ENCODE assay signal across 29 cellular contexts in genomic region chrX:33784548-33784947, GRCh38.
"Had no signal": no experiment of that assay in that cellular context is flagged by ENCODE, and none has a peak within 500 bp of the region (broad histone marks: within the 10 kb centered on the region; RNA-seq: fewer than 3 reads in every experiment).

No MANE protein-coding gene starts in this region.

- H3K4me1 ChIP-seq: stomach, suprapubic skin, testis, thyroid gland, tibial artery, tibial nerve, transverse colon, upper lobe of left lung, upper lobe of right lung, uterus, vagina had no signal

- FAIRE-seq: urothelium cell line had no signal

- H3K4me3 ChIP-seq: stomach, suprapubic skin, testis, thoracic aorta, thyroid gland, tibial artery, tibial nerve, transverse colon, upper lobe of left lung, upper lobe of right lung, uterus, vagina had no signal

- H3K4me3 Mint-ChIP-seq: stimulated activated effector memory CD8-positive, alpha-beta T cell treated with anti-CD3 and anti-CD28 coated beads, Interleukin-12 subunit alpha, Interleukin-12 subunit beta, amount 100 ng/mL, for 72 hours; stimulated activated memory B cell treated with anti-CD40 and anti-IgM and Interleukin-4, amounts not matched to agents 10 μg/mL and 1 μg/mL and 100 μg/mL, for 72 hours; stimulated activated naive B cell treated with anti-CD40 and anti-IgM and Interleukin-4, amounts not matched to agents 10 μg/mL and 1 μg/mL and 100 μg/mL, for 72 hours; stimulated activated naive CD8-positive, alpha-beta T cell treated with anti-CD3 and anti-CD28 coated beads, Interleukin-15, amount 100 ng/mL, for 72 hours; stimulated activated naive CD8-positive, alpha-beta T cell treated with anti-CD3 and anti-CD28 coated beads, Interleukin-15, Interleukin-2, amounts not matched to agents 100 ng/mL and 50 ng/mL, for 24 hours; type B pancreatic cell had no signal

- H3K27ac Mint-ChIP-seq: stimulated activated effector memory CD8-positive, alpha-beta T cell treated with anti-CD3 and anti-CD28 coated beads, Interleukin-12 subunit alpha, Interleukin-12 subunit beta, amount 100 ng/mL, for 72 hours; stimulated activated memory B cell treated with anti-CD40 and anti-IgM and Interleukin-4, amounts not matched to agents 10 μg/mL and 1 μg/mL and 100 μg/mL, for 72 hours; stimulated activated naive B cell treated with anti-CD40 and anti-IgM and Interleukin-4, amounts not matched to agents 10 μg/mL and 1 μg/mL and 100 μg/mL, for 72 hours; stimulated activated naive CD8-positive, alpha-beta T cell treated with anti-CD3 and anti-CD28 coated beads, Interleukin-15, amount 100 ng/mL, for 72 hours; stimulated activated naive CD8-positive, alpha-beta T cell treated with anti-CD3 and anti-CD28 coated beads, Interleukin-15, Interleukin-2, amounts not matched to agents 100 ng/mL and 50 ng/mL, for 24 hours; type B pancreatic cell had no signal

- H3K36me3 ChIP-seq: stomach, suprapubic skin, thoracic aorta, thyroid gland, tibial artery, tibial nerve, transverse colon, upper lobe of left lung, upper lobe of right lung, uterus, vagina had no signal

- ATAC-seq: stimulated activated effector memory CD8-positive, alpha-beta T cell treated with anti-CD3 and anti-CD28 coated beads, Interleukin-12 subunit alpha, Interleukin-12 subunit beta, amount 100 ng/mL, for 72 hours; stimulated activated memory B cell treated with anti-CD40 and anti-IgM and Interleukin-4, amounts not matched to agents 10 μg/mL and 1 μg/mL and 100 μg/mL, for 72 hours; stimulated activated naive B cell treated with anti-CD40 and anti-IgM and Interleukin-4, amounts not matched to agents 10 μg/mL and 1 μg/mL and 100 μg/mL, for 72 hours; stimulated activated naive CD8-positive, alpha-beta T cell treated with anti-CD3 and anti-CD28 coated beads, Interleukin-15, amount 100 ng/mL, for 72 hours; stimulated activated naive CD8-positive, alpha-beta T cell treated with anti-CD3 and anti-CD28 coated beads, Interleukin-15, Interleukin-2, amounts not matched to agents 100 U/mL and 50 U/mL, for 24 hours; upper lobe of right lung had no signal

- DNase-seq: stimulated activated CD4-positive, alpha-beta T cell treated with anti-CD3 and anti-CD28 coated beads, Interleukin-2, amount 100 ng/mL, for 48 hours; stimulated activated CD4-positive, alpha-beta T cell treated with anti-CD3 and anti-CD28 coated beads, Interleukin-4, amount 100 ng/mL, for 1 hour; stimulated activated CD4-positive, alpha-beta T cell treated with anti-CD3 and anti-CD28 coated beads, Interleukin-4, amount 100 ng/mL, for 24 hours; stimulated activated CD4-positive, alpha-beta T cell treated with anti-CD3 and anti-CD28 coated beads, Interleukin-4, amount 100 ng/mL, for 4 hours; stimulated activated CD8-positive, alpha-beta memory T cell treated with anti-CD3 and anti-CD28 coated beads, Interleukin-4, amount 100 ng/mL, for 48 hours; stimulated activated naive B cell treated with anti-CD40 and anti-IgM and Interleukin-4, amounts not matched to agents 10 μg/mL and 1 μg/mL and 100 μg/mL, for 72 hours; stimulated activated naive CD4-positive, alpha-beta T cell; stimulated activated naive CD4-positive, alpha-beta T cell treated with Interleukin-2 at 50 U/mL for 16 hours; stimulated activated naive CD8-positive, alpha-beta T cell treated with anti-CD3 and anti-CD28 coated beads, Interleukin-15, amount 100 ng/mL, for 72 hours; stimulated activated naive CD8-positive, alpha-beta T cell treated with anti-CD3 and anti-CD28 coated beads, Interleukin-15, Interleukin-2, amounts not matched to agents 100 U/mL and 50 U/mL, for 24 hours; stomach; substantia nigra; testis; thyroid gland; tibial artery; transverse colon; trophoblast cell; upper lobe of left lung; upper lobe of right lung; uterus had no signal

- H3K9me3 Mint-ChIP-seq: stimulated activated naive CD8-positive, alpha-beta T cell treated with anti-CD3 and anti-CD28 coated beads, Interleukin-15, amount 100 ng/mL, for 72 hours; stimulated activated naive CD8-positive, alpha-beta T cell treated with anti-CD3 and anti-CD28 coated beads, Interleukin-15, Interleukin-2, amounts not matched to agents 100 ng/mL and 50 ng/mL, for 24 hours; type B pancreatic cell had no signal

- H3K4me1 Mint-ChIP-seq: stimulated activated effector memory CD8-positive, alpha-beta T cell treated with anti-CD3 and anti-CD28 coated beads, Interleukin-12 subunit alpha, Interleukin-12 subunit beta, amount 100 ng/mL, for 72 hours; stimulated activated memory B cell treated with anti-CD40 and anti-IgM and Interleukin-4, amounts not matched to agents 10 μg/mL and 1 μg/mL and 100 μg/mL, for 72 hours; stimulated activated naive B cell treated with anti-CD40 and anti-IgM and Interleukin-4, amounts not matched to agents 10 μg/mL and 1 μg/mL and 100 μg/mL, for 72 hours; stimulated activated naive CD8-positive, alpha-beta T cell treated with anti-CD3 and anti-CD28 coated beads, Interleukin-15, amount 100 ng/mL, for 72 hours had no signal

- H3K27me3 ChIP-seq: stomach, suprapubic skin, testis, thyroid gland, tibial artery, tibial nerve, transverse colon, upper lobe of left lung, upper lobe of right lung, uterus, vagina had no signal

- H3K9me3 ChIP-seq: stomach, suprapubic skin, testis, thoracic aorta, thyroid gland, tibial artery, tibial nerve, transverse colon, upper lobe of left lung, upper lobe of right lung, uterus, vagina had no signal

- H3K27ac ChIP-seq: stomach, suprapubic skin, testis, thoracic aorta, thyroid gland, tibial artery, tibial nerve, transverse colon, upper lobe of left lung, upper lobe of right lung, uterus, vagina had no signal

- H3K36me3 Mint-ChIP-seq: stimulated activated effector memory CD8-positive, alpha-beta T cell treated with anti-CD3 and anti-CD28 coated beads, Interleukin-12 subunit alpha, Interleukin-12 subunit beta, amount 100 ng/mL, for 72 hours; stimulated activated memory B cell treated with anti-CD40 and anti-IgM and Interleukin-4, amounts not matched to agents 10 μg/mL and 1 μg/mL and 100 μg/mL, for 72 hours; stimulated activated naive B cell treated with anti-CD40 and anti-IgM and Interleukin-4, amounts not matched to agents 10 μg/mL and 1 μg/mL and 100 μg/mL, for 72 hours; type B pancreatic cell had no signal

- H3K27me3 Mint-ChIP-seq: stimulated activated memory B cell treated with anti-CD40 and anti-IgM and Interleukin-4, amounts not matched to agents 10 μg/mL and 1 μg/mL and 100 μg/mL, for 72 hours; stimulated activated naive B cell treated with anti-CD40 and anti-IgM and Interleukin-4, amounts not matched to agents 10 μg/mL and 1 μg/mL and 100 μg/mL, for 72 hours; stimulated activated naive CD8-positive, alpha-beta T cell treated with anti-CD3 and anti-CD28 coated beads, Interleukin-15, amount 100 ng/mL, for 72 hours; stimulated activated naive CD8-positive, alpha-beta T cell treated with anti-CD3 and anti-CD28 coated beads, Interleukin-15, Interleukin-2, amounts not matched to agents 100 ng/mL and 50 ng/mL, for 24 hours; type B pancreatic cell had no signal
